8 cellular contexts compared by ENCODE assay signal in the genomic region with DNA sequence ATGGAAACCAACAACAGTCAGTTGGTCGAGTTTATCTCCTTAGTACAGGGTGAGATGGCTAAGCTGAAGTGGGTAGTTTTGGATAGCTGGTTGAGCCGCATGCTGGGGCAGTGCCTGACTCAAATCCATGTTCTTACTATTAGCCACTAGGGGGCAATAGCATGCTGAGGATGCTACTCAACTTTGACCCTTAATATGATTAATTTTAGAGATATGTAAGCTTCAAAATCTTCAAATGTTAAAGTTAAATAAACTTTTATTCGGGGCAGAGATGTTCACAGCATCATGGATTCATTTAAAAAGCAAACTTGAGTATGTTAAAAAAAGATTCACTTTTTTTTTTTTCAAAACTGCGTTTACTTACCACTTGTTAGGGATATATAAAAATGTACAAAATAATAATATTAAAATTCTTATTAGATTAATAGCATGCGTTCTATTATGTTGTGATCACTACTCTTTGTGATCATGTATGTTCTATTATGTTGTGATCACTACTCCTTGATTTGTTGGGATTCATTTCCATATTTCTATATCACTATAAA. TPM values are rescaled to one million over a fixed set of nuclear protein-coding genes. Genes with fewer than 3 reads are reported as not detected.
DNase-seq lines count a peak whose midpoint lies in the region; TF ChIP-seq lines count a peak whose summit lies in the region.

No MANE protein-coding gene starts in this region.

- no peaks in the 10 kb centered on the region for H3K79me2 ChIP-seq in fibroblast of lung (ENCODE audit: control insufficient read depth, insufficient read depth, low read length)

- H2AFZ ChIP-seq in fibroblast of lung (ENCODE audit: low read length) = no peak overlapping the region

- CTCF ChIA-PET in HEK293T (lab: Yijun Ruan, JAX) = interaction anchor here (0.6 to 2.7 kb wide), 10 partner anchors 8 to 438 kb away, joined by 3 to 7 read pairs (median 4); no protein-coding TSS in a partner anchor

- no peaks in the 10 kb centered on the region for H3K27me3 ChIP-seq in fibroblast of lung (ENCODE audit: control insufficient read depth, insufficient read depth, low read length)

- peak; percentile 76 to 86 for TF ChIP-seq CTCF in fibroblast of lung (conservative IDR thresholded peaks at IDR 0.05 in 1 of 2, IDR thresholded peaks at IDR 0.05 in 1 of 2; ENCODE audit: low read depth in 1 of 2, low read length in 2 of 2)

- H4K20me1 ChIP-seq in fibroblast of lung (ENCODE audit: control insufficient read depth, extremely low read depth, insufficient read depth, low read length) = no peaks in the 10 kb centered on the region

- H3K9me3 ChIP-seq in fibroblast of lung (ENCODE audit: control insufficient read depth, insufficient read depth, low read depth, low read length) = no peaks in the 10 kb centered on the region

- peak; percentile 23 for DNase-seq in activated naive CD4-positive, alpha-beta T cell treated with Interleukin-2 at 50 U/mL for 16 hours
- no peak for DNase-seq in activated naive CD4-positive, alpha-beta T cell (lab: John Stamatoyannopoulos, UW)
- peak; percentile 72 for DNase-seq in HEK293T (ENCODE audit: extremely low spot score)
- DNase-seq in NCI-H146 (lab: John Stamatoyannopoulos, UW) = peak; percentile 40
- peak; percentile 38 for DNase-seq in activated CD4-positive, alpha-beta T cell treated with anti-CD3 and anti-CD28 coated beads for 48 hours
- DNase-seq in fibroblast of lung (ENCODE audit: low read depth in 2 of 2) = peak; percentile 40 to 69
- DNase-seq in non-pigmented ciliary epithelial cell (ENCODE audit: low read depth) = peak; percentile 23
- DNase-seq in NCI-H526 treated with DMSO at 0.1 percent for 48 hours (lab: John Stamatoyannopoulos, UW) = no peak

- no peaks in the 10 kb centered on the region for H3K36me3 ChIP-seq in fibroblast of lung (ENCODE audit: control insufficient read depth, insufficient read depth, low read length)

- H3K27ac ChIP-seq in fibroblast of lung (ENCODE audit: insufficient read depth, low read length) = no peak overlapping the region

- POLR2A ChIA-PET in HEK293T (lab: Yijun Ruan, JAX) = no interaction called here

- no peak overlapping the region for H3K9ac ChIP-seq in fibroblast of lung (ENCODE audit: insufficient read depth, low read length)

- H3K4me1 ChIP-seq in fibroblast of lung (ENCODE audit: control insufficient read depth, extremely low read depth, insufficient read depth, low read length) = no peaks in the 10 kb centered on the region

- H3K4me2 ChIP-seq in fibroblast of lung (ENCODE audit: extremely low read depth, insufficient read depth, low read length) = no peak overlapping the region

- no peak overlapping the region for H3K4me3 ChIP-seq in fibroblast of lung (replicated peaks in 1 of 4; ENCODE audit: control extremely low read depth in 1 of 4, insufficient read depth in 1 of 4, low read depth in 3 of 4, low read length in 4 of 4)

TF ChIP-seq in HEK293T, 16 proteins besides CTCF, POLR2A, EP300 and RAD21:
- TF ChIP-seq SUZ12 (IDR thresholded peaks at IDR 0.05) (no peak), PKNOX1 (IDR thresholded peaks at IDR 0.05) (0 out of 2 replicates have a peak, but pooled peaks have one; percentile 26)

RNA-seq across cellular contexts. Expression of gene C9orf153, which starts 57.0 kb away (rescaled TPM):
- 0.17 and 0.51 TPM in 2 replicates for total RNA-seq in fibroblast of lung
- polyA plus RNA-seq in fibroblast of lung = 0.06 and 0.17 TPM in 2 replicates
- 0.07 TPM in 1 of 2 replicates, not detected in the other for polyA plus RNA-seq in fibroblast of lung (2012)
- 2.8 TPM in 1 of 2 replicates, not detected in the other for polyA minus RNA-seq in fibroblast of lung (ENCODE audit: low replicate concordance)

Comparison
In these comparisons a context has a peak if more than half of its experiments do, and no peak if none do; other contexts are left out.
1. DNase-seq: peak in activated naive CD4-positive, alpha-beta T cell treated with Interleukin-2 at 50 U/mL for 16 hours (single experiment), HEK293T (single experiment), NCI-H146 (single experiment), activated CD4-positive, alpha-beta T cell treated with anti-CD3 and anti-CD28 coated beads for 48 hours (single experiment), fibroblast of lung (2 of 2) and non-pigmented ciliary epithelial cell (single experiment); none in activated naive CD4-positive, alpha-beta T cell (0 of 4) and NCI-H526 treated with DMSO at 0.1 percent for 48 hours (single experiment).